Comparison of ENCODE assay signal across 8 cellular contexts in genomic region chr22:19479358-19480172, GRCh38. TPM values are rescaled to one million over a fixed set of nuclear protein-coding genes. Genes with fewer than 3 reads are reported as not detected.
DNase-seq lines count a peak whose midpoint lies in the region; ATAC-seq and TF ChIP-seq lines count a peak whose summit lies in the region.

TSS of gene CDC45 (plus strand) at chr22:19479920. CDS start at chr22:19479969, 49 bp downstream.

- peak within 1 kb of the TSS; percentile 97 for H2AFZ ChIP-seq in smooth muscle cell (ENCODE audit: low read depth)

- H3K4me2 ChIP-seq in smooth muscle cell: peak within 1 kb of the TSS; percentile 87

- in situ Hi-C loops in GM18951 (cut with MboI; ENCODE audit: low sequenced_read_pairs, unreplicated experiment): no loop called here

- H3K4me3 Mint-ChIP-seq in activated B cell treated with CpG ODN at 0.5 μM for 24 hours: peak within 1 kb of the TSS; percentile 93

- ATAC-seq in HG03196 (IDR thresholded peaks at IDR 0.05; ENCODE audit: unreplicated experiment) (peak; percentile 76), activated B cell treated with CpG ODN at 0.5 μM for 24 hours (ENCODE audit: low read depth) (peak; percentile 93)

- H3K4me3 ChIP-seq in smooth muscle cell: peak within 1 kb of the TSS; percentile 91

- peak; percentile 62 for TF ChIP-seq POLR2A in GM18951 (IDR thresholded peaks at IDR 0.05; ENCODE audit: extremely low read depth, insufficient read depth, insufficient read length)

- H3K27me3 Mint-ChIP-seq in activated B cell treated with CpG ODN at 0.5 μM for 24 hours: no peaks in the 10 kb centered on the region

- DNase-seq in AG08395 (ENCODE audit: low spot score) (peak; percentile 99), NCI-H345 (lab: John Stamatoyannopoulos, UW) (peak; percentile 94), activated B cell treated with CpG ODN at 0.5 μM for 24 hours (peak; percentile 79), caudate nucleus (lab: John Stamatoyannopoulos, UW) (peak; percentile 70 to 99 (median 96)), iPS-NIHi7 (ENCODE audit: extremely low spot score) (peak; percentile 98), smooth muscle cell (lab: John Stamatoyannopoulos, UW; ENCODE audit: unreplicated experiment) (peak; percentile 75)

- no peaks in the 10 kb centered on the region for H3F3A ChIP-seq in smooth muscle cell (ENCODE audit: low read depth)

- no peaks in the 10 kb centered on the region for H3K9me3 Mint-ChIP-seq in activated B cell treated with CpG ODN at 0.5 μM for 24 hours

- POLR2A ChIA-PET in activated B cell treated with CpG ODN at 0.5 μM for 24 hours (lab: Charles Lee): interaction anchor here (0.6 to 2.6 kb wide), 12 partner anchors 32 to 1455 kb away, joined by 3 to 18 read pairs (median 4); partner anchors contain the start of genes C22orf39, DGCR2, ESS2 and HIRA

- peaks cover 14% of the 10 kb centered on the region for H3K36me3 Mint-ChIP-seq in activated B cell treated with CpG ODN at 0.5 μM for 24 hours (ENCODE audit: low read depth)

- H3K9ac ChIP-seq in smooth muscle cell (ENCODE audit: low read depth): peak within 1 kb of the TSS; percentile 100

- peak within 1 kb of the TSS; percentile 100 for H3K27ac ChIP-seq in caudate nucleus (ENCODE audit: low read depth, low read length)
- H3K27ac ChIP-seq in smooth muscle cell (ENCODE audit: low read depth): peak within 1 kb of the TSS; percentile 100

- intact Hi-C loops in activated B cell treated with CpG ODN at 0.5 μM for 24 hours (cut with micrococcal nuclease): loop anchor here (1.0 to 5.0 kb wide), 10 partner anchors 32 to 357 kb away; partner anchors contain the start of genes C22orf39, CLTCL1, DGCR2 and ESS2

- no peaks in the 10 kb centered on the region for H3K27me3 ChIP-seq in smooth muscle cell (ENCODE audit: low read depth)

- no peak for TF ChIP-seq CTCF in activated B cell treated with CpG ODN at 0.5 μM for 24 hours (IDR thresholded peaks at IDR 0.05)
- no peak for TF ChIP-seq CTCF in smooth muscle cell (IDR thresholded peaks at IDR 0.05; ENCODE audit: borderline replicate concordance, insufficient read depth, poor library complexity, severe bottlenecking)

- no peaks in the 10 kb centered on the region for H3K36me3 ChIP-seq in smooth muscle cell (ENCODE audit: low read depth)

- peaks cover 47% of the 10 kb centered on the region for H3K79me2 ChIP-seq in smooth muscle cell (ENCODE audit: low read depth)

- H3K4me1 Mint-ChIP-seq in activated B cell treated with CpG ODN at 0.5 μM for 24 hours: peaks cover 26% of the 10 kb centered on the region

- H3K27ac Mint-ChIP-seq in activated B cell treated with CpG ODN at 0.5 μM for 24 hours: peak within 1 kb of the TSS; percentile 98

- WGBS in smooth muscle cell (ENCODE audit: low lambda C conversion rate): under 1% methylated on average over 41 of the region's 50 CpGs

- peaks cover 35% of the 10 kb centered on the region for H4K20me1 ChIP-seq in smooth muscle cell (ENCODE audit: low read depth)

- H3K4me1 ChIP-seq in smooth muscle cell (ENCODE audit: low read depth): peaks cover 18% of the 10 kb centered on the region

- CTCF ChIA-PET in activated B cell treated with CpG ODN at 0.5 μM for 24 hours (lab: Charles Lee): interaction anchor here (2.9 to 3.1 kb wide), 2 partner anchors 150 to 300 kb away, joined by 17 to 21 read pairs; partner anchors contain the start of gene SLC25A1

- no peaks in the 10 kb centered on the region for H3K9me3 ChIP-seq in smooth muscle cell (replicated peaks; ENCODE audit: low read depth)

RNA-seq across cellular contexts. Expression of gene CDC45, which starts in this region (rescaled TPM):
- total RNA-seq in activated B cell treated with CpG ODN at 0.5 μM for 24 hours: 3.9 and 4.1 TPM in 2 replicates
- total RNA-seq in smooth muscle cell: 9.7 and 13.7 TPM in 2 replicates
- 6.6 and 9.3 TPM in 2 replicates for polyA plus RNA-seq in smooth muscle cell

Comparison
In these comparisons a context has a peak if more than half of its experiments do, and no peak if none do; other contexts are left out.
1. Peak in every context shown above with its lines: DNase-seq, ATAC-seq, H3K4me3 ChIP-seq and H3K27ac ChIP-seq.